Comparison of ENCODE assay signal across 8 cellular contexts in genomic region chr11:66312549-66313320, GRCh38. TPM values are rescaled to one million over a fixed set of nuclear protein-coding genes. Genes with fewer than 3 reads are reported as not detected.
DNase-seq lines count a peak whose midpoint lies in the region; ATAC-seq and TF ChIP-seq lines count a peak whose summit lies in the region.

No MANE protein-coding gene starts in this region.

- peak; percentile 98 for DNase-seq in AG08396 (ENCODE audit: low spot score)
- peak; percentile 97 for DNase-seq in NCI-H226
- DNase-seq in activated CD4-positive, CD25-positive, alpha-beta regulatory T cell treated with anti-CD3 and anti-CD28 coated beads, Interleukin-2, amount 50 U/mL, for 16 hours (ENCODE audit: low read depth, low spot score): peak; percentile 94
- DNase-seq in central memory CD4-positive, alpha-beta T cell: peak; percentile 96
- DNase-seq in iris pigment epithelial cell (ENCODE audit: low read depth): peak; percentile 99
- DNase-seq in spleen: peak; percentile 100

- H3K4me3 ChIP-seq in spleen: peak overlapping the region; percentile 23 to 77 (median 55)

- ATAC-seq in GM19025 (IDR thresholded peaks at IDR 0.05; ENCODE audit: low read depth, unreplicated experiment) (peak; percentile 47), HG03196 (IDR thresholded peaks at IDR 0.05; ENCODE audit: unreplicated experiment) (peak; percentile 60)

- peaks cover 0 to 23% (median 0%) of the 10 kb centered on the region in 7 donors for H3K27me3 ChIP-seq in spleen (replicated peaks in 1 of 7)

- no peaks in the 10 kb centered on the region for H3K36me3 ChIP-seq in spleen

- H3K4me1 ChIP-seq in spleen: peaks cover 8 to 66% (median 38%) of the 10 kb centered on the region in 6 donors

- WGBS in spleen, 5 donors: 2 to 6% (median 4%) methylated on average over 33 to 52 of the region's 52 CpGs

- intact Hi-C loops in spleen (cut with DNase I; ENCODE audit: low total_unique reads): loop anchor here (2.0 to 5.0 kb wide), 2 partner anchors 16 to 75 kb away; no protein-coding TSS in a partner anchor

- peak overlapping the region; percentile 83 to 93 (median 90) for H3K27ac ChIP-seq in spleen

- no peaks in the 10 kb centered on the region for H3K9me3 ChIP-seq in spleen

- TF ChIP-seq CTCF in spleen (IDR thresholded peaks at IDR 0.05 in 8 of 11, conservative IDR thresholded peaks at IDR 0.05 in 3 of 11): no peak

- TF ChIP-seq POLR2A in spleen (IDR thresholded peaks at IDR 0.05): peak in 1 of 3 donors; percentile 45

RNA-seq across cellular contexts. Expression of gene CD248, which starts 4.1 kb away (rescaled TPM):
- 10 to 100 TPM in 2 of 7 donors, 1 to 10 TPM in 5; 4.7 to 15.7 (median 6.5) TPM for total RNA-seq in spleen
- polyA plus RNA-seq in spleen: 1 to 10 TPM; 1.7 to 2.7 (median 2.0) TPM

RNA-seq across cellular contexts. Expression of gene TMEM151A, which starts 21.0 kb away (rescaled TPM):
- total RNA-seq in spleen: under 1 TPM in 1 of 7 donors, not detected in 6; 0.34 TPM
- under 1 TPM in 2 of 3 donors, not detected in 1; 0.02 TPM for polyA plus RNA-seq in spleen

RNA-seq across cellular contexts. Expression of gene RIN1, which starts 23.5 kb away (rescaled TPM):
- 10 to 100 TPM in 1 of 7 donors, 1 to 10 TPM in 6; 5.7 to 10.9 (median 8.9) TPM for total RNA-seq in spleen
- 1 to 10 TPM; 2.3 to 7.8 (median 7.0) TPM for polyA plus RNA-seq in spleen

RNA-seq across cellular contexts. Expression of gene YIF1A, which starts 23.8 kb away (rescaled TPM):
- total RNA-seq in spleen: 10 to 100 TPM; 34.7 to 50.4 (median 40.4) TPM
- polyA plus RNA-seq in spleen: 10 to 100 TPM; 48.3 to 60.1 (median 49.3) TPM

RNA-seq across cellular contexts. Expression of gene BRMS1, which starts 32.2 kb away (rescaled TPM):
- total RNA-seq in spleen: 10 to 100 TPM; 32.3 to 52.5 (median 37.2) TPM
- 10 to 100 TPM; 61.6 to 90.6 (median 83.0) TPM for polyA plus RNA-seq in spleen

Comparison
In these comparisons a context has a peak if more than half of its experiments do, and no peak if none do; other contexts are left out.
1. Peak in every context shown above with its lines: DNase-seq, ATAC-seq, H3K4me3 ChIP-seq and H3K27ac ChIP-seq.